ENCODE assay signal across 1 cellular context in genomic region chr16:15482068-15482747, GRCh38.
A peak's percentile ranks its signal among the peaks of the same experiment; 100 is the strongest.
TF ChIP-seq lines count a peak whose summit lies in the region.

No MANE protein-coding gene starts in this region.

TF ChIP-seq in HepG2, 621 proteins besides CTCF, POLR2A, EP300 and RAD21 (continued from another document and continues in another):
- TF ChIP-seq, protein P1, sequence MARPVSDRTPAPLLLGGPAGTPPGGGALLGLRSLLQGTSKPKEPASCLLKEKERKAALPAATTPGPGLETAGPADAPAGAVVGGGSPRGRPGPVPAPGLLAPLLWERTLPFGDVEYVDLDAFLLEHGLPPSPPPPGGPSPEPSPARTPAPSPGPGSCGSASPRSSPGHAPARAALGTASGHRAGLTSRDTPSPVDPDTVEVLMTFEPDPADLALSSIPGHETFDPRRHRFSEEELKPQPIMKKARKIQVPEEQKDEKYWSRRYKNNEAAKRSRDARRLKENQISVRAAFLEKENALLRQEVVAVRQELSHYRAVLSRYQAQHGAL (CRISPR knock-in tag; IDR thresholded peaks at IDR 0.05; ENCODE audit: not compliant biosample characterization): no peak
- TF ChIP-seq PHF8 (CRISPR knock-in tag; IDR thresholded peaks at IDR 0.05) (peak; percentile 34; the same call in 1 of the 2 replicates), ZBTB40 (IDR thresholded peaks at IDR 0.05) (no peak), ZBTB40 (CRISPR knock-in tag; IDR thresholded peaks at IDR 0.05) (no peak; the same call in 1 of the 2 replicates), ZNF558 (CRISPR knock-in tag; IDR thresholded peaks at IDR 0.05; ENCODE audit: borderline replicate concordance) (no peak), FOSL2 (CRISPR knock-in tag; IDR thresholded peaks at IDR 0.05) (peak; percentile 99), KLF16 (CRISPR knock-in tag; IDR thresholded peaks at IDR 0.05) (peak in 1 of 2 experiments; percentile 73; a peak in 2 of 4 replicates), ZNF770 (CRISPR knock-in tag; IDR thresholded peaks at IDR 0.05) (peak; percentile 37; the same call in 1 of the 2 replicates), MED13 (CRISPR knock-in tag; IDR thresholded peaks at IDR 0.05) (no peak), ZIK1 (CRISPR knock-in tag; IDR thresholded peaks at IDR 0.05; ENCODE audit: borderline replicate concordance, low read depth) (peak; percentile 74; the same call in 1 of the 2 replicates), SNAI1 (CRISPR knock-in tag; IDR thresholded peaks at IDR 0.05; ENCODE audit: borderline replicate concordance) (no peak), RELA (CRISPR knock-in tag; IDR thresholded peaks at IDR 0.05) (no peak), PTBP1 (IDR thresholded peaks at IDR 0.05; ENCODE audit: low read depth, low read length, poor library complexity, severe bottlenecking) (no peak), ZNF317 (CRISPR knock-in tag; IDR thresholded peaks at IDR 0.05) (0 out of 2 replicates have a peak, but pooled peaks have one; percentile 31), ZNF724P (CRISPR knock-in tag; IDR thresholded peaks at IDR 0.05; ENCODE audit: borderline replicate concordance) (no peak), ZNF101 (CRISPR knock-in tag; IDR thresholded peaks at IDR 0.05; ENCODE audit: borderline replicate concordance, low read depth) (no peak), EHMT2 (IDR thresholded peaks at IDR 0.05; ENCODE audit: borderline replicate concordance, low read depth, low read length) (no peak), ARNTL (CRISPR knock-in tag; IDR thresholded peaks at IDR 0.05) (no peak), ZNF776 (CRISPR knock-in tag; IDR thresholded peaks at IDR 0.05) (no peak), ZNF562 (CRISPR knock-in tag; IDR thresholded peaks at IDR 0.05; ENCODE audit: borderline replicate concordance) (no peak), ZFP36L1 (CRISPR knock-in tag; IDR thresholded peaks at IDR 0.05) (no peak), HDAC2 (CRISPR knock-in tag; IDR thresholded peaks at IDR 0.05) (0 out of 2 replicates have a peak, but pooled peaks have one; percentile 20), TIGD3 (CRISPR knock-in tag; IDR thresholded peaks at IDR 0.05; ENCODE audit: borderline replicate concordance) (no peak), BRF2 (CRISPR knock-in tag; IDR thresholded peaks at IDR 0.05) (no peak), ZNF556 (CRISPR knock-in tag; IDR thresholded peaks at IDR 0.05; ENCODE audit: borderline replicate concordance) (peak; percentile 42; the same call in 1 of the 2 replicates), ZNF33A (CRISPR knock-in tag; IDR thresholded peaks at IDR 0.05; ENCODE audit: borderline replicate concordance) (no peak), ZSCAN31 (CRISPR knock-in tag; IDR thresholded peaks at IDR 0.05; ENCODE audit: low read depth) (no peak)
- TF ChIP-seq, protein P2, sequence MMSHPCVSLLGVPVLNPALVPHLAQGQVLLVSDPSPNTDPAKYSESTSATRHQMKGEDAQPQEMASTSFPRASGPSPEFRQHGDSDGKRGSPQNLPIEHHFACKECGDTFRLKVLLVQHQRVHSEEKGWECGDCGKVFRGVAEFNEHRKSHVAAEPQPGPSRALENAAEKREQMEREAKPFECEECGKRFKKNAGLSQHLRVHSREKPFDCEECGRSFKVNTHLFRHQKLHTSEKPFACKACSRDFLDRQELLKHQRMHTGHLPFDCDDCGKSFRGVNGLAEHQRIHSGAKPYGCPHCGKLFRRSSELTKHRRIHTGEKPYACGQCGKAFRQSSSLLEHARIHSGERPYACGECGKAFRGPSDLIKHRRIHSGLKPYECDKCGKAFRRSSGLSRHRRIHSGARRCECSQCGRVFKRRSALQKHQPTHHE (CRISPR knock-in tag; IDR thresholded peaks at IDR 0.05; ENCODE audit: borderline replicate concordance): no peak
- TF ChIP-seq, protein P3, sequence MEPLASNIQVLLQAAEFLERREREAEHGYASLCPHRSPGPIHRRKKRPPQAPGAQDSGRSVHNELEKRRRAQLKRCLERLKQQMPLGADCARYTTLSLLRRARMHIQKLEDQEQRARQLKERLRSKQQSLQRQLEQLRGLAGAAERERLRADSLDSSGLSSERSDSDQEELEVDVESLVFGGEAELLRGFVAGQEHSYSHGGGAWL (CRISPR knock-in tag; IDR thresholded peaks at IDR 0.05): no peak
- TF ChIP-seq, protein P4, sequence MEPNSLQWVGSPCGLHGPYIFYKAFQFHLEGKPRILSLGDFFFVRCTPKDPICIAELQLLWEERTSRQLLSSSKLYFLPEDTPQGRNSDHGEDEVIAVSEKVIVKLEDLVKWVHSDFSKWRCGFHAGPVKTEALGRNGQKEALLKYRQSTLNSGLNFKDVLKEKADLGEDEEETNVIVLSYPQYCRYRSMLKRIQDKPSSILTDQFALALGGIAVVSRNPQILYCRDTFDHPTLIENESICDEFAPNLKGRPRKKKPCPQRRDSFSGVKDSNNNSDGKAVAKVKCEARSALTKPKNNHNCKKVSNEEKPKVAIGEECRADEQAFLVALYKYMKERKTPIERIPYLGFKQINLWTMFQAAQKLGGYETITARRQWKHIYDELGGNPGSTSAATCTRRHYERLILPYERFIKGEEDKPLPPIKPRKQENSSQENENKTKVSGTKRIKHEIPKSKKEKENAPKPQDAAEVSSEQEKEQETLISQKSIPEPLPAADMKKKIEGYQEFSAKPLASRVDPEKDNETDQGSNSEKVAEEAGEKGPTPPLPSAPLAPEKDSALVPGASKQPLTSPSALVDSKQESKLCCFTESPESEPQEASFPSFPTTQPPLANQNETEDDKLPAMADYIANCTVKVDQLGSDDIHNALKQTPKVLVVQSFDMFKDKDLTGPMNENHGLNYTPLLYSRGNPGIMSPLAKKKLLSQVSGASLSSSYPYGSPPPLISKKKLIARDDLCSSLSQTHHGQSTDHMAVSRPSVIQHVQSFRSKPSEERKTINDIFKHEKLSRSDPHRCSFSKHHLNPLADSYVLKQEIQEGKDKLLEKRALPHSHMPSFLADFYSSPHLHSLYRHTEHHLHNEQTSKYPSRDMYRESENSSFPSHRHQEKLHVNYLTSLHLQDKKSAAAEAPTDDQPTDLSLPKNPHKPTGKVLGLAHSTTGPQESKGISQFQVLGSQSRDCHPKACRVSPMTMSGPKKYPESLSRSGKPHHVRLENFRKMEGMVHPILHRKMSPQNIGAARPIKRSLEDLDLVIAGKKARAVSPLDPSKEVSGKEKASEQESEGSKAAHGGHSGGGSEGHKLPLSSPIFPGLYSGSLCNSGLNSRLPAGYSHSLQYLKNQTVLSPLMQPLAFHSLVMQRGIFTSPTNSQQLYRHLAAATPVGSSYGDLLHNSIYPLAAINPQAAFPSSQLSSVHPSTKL (CRISPR knock-in tag; IDR thresholded peaks at IDR 0.05): peak; percentile 72
